In genomic region chr15:88940110-88940675, GRCh38 we compare ENCODE assay signal across 1 cellular context.
TF ChIP-seq lines count a peak whose summit lies in the region.

No MANE protein-coding gene starts in this region.

TF ChIP-seq in K562, 482 proteins besides CTCF, POLR2A, EP300 and RAD21 (continued from another document):
- TF ChIP-seq MGA (IDR thresholded peaks at IDR 0.05) (0 out of 2 replicates have a peak, but pooled peaks have one; percentile 18), MEIS2 (IDR thresholded peaks at IDR 0.05; ENCODE audit: partially characterized antibody) (no peak), NFYB (IDR thresholded peaks at IDR 0.05; ENCODE audit: extremely low read depth, insufficient read length) (no peak), KLF6 (CRISPR knock-in tag; IDR thresholded peaks at IDR 0.05; ENCODE audit: borderline replicate concordance) (no peak), FOXK2 (conservative IDR thresholded peaks at IDR 0.05 in 1 of 2, IDR thresholded peaks at IDR 0.05 in 1 of 2; ENCODE audit: low read depth in 2 of 2) (0 out of 4 replicates have a peak, but pooled peaks of 1 of the 2 experiments have one; percentile 9), HOXB6 (CRISPR knock-in tag; IDR thresholded peaks at IDR 0.05; ENCODE audit: borderline replicate concordance) (no peak)
